Comparison of ENCODE assay signal across 1 cellular context in genomic region chr5:180668835-180669596, GRCh38.
TF ChIP-seq lines count a peak whose summit lies in the region.

No MANE protein-coding gene starts in this region.

TF ChIP-seq in K562, 482 proteins besides CTCF, POLR2A, EP300 and RAD21 (continued from another document and continues in another):
- TF ChIP-seq, protein P1, sequence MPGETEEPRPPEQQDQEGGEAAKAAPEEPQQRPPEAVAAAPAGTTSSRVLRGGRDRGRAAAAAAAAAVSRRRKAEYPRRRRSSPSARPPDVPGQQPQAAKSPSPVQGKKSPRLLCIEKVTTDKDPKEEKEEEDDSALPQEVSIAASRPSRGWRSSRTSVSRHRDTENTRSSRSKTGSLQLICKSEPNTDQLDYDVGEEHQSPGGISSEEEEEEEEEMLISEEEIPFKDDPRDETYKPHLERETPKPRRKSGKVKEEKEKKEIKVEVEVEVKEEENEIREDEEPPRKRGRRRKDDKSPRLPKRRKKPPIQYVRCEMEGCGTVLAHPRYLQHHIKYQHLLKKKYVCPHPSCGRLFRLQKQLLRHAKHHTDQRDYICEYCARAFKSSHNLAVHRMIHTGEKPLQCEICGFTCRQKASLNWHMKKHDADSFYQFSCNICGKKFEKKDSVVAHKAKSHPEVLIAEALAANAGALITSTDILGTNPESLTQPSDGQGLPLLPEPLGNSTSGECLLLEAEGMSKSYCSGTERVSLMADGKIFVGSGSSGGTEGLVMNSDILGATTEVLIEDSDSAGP (CRISPR knock-in tag; IDR thresholded peaks at IDR 0.05), result no peak
- no peak for TF ChIP-seq CBX8 (IDR thresholded peaks at IDR 0.05; ENCODE audit: borderline replicate concordance, extremely low read depth, low read depth, low read length, poor library complexity, severe bottlenecking)
- TF ChIP-seq, protein P2, sequence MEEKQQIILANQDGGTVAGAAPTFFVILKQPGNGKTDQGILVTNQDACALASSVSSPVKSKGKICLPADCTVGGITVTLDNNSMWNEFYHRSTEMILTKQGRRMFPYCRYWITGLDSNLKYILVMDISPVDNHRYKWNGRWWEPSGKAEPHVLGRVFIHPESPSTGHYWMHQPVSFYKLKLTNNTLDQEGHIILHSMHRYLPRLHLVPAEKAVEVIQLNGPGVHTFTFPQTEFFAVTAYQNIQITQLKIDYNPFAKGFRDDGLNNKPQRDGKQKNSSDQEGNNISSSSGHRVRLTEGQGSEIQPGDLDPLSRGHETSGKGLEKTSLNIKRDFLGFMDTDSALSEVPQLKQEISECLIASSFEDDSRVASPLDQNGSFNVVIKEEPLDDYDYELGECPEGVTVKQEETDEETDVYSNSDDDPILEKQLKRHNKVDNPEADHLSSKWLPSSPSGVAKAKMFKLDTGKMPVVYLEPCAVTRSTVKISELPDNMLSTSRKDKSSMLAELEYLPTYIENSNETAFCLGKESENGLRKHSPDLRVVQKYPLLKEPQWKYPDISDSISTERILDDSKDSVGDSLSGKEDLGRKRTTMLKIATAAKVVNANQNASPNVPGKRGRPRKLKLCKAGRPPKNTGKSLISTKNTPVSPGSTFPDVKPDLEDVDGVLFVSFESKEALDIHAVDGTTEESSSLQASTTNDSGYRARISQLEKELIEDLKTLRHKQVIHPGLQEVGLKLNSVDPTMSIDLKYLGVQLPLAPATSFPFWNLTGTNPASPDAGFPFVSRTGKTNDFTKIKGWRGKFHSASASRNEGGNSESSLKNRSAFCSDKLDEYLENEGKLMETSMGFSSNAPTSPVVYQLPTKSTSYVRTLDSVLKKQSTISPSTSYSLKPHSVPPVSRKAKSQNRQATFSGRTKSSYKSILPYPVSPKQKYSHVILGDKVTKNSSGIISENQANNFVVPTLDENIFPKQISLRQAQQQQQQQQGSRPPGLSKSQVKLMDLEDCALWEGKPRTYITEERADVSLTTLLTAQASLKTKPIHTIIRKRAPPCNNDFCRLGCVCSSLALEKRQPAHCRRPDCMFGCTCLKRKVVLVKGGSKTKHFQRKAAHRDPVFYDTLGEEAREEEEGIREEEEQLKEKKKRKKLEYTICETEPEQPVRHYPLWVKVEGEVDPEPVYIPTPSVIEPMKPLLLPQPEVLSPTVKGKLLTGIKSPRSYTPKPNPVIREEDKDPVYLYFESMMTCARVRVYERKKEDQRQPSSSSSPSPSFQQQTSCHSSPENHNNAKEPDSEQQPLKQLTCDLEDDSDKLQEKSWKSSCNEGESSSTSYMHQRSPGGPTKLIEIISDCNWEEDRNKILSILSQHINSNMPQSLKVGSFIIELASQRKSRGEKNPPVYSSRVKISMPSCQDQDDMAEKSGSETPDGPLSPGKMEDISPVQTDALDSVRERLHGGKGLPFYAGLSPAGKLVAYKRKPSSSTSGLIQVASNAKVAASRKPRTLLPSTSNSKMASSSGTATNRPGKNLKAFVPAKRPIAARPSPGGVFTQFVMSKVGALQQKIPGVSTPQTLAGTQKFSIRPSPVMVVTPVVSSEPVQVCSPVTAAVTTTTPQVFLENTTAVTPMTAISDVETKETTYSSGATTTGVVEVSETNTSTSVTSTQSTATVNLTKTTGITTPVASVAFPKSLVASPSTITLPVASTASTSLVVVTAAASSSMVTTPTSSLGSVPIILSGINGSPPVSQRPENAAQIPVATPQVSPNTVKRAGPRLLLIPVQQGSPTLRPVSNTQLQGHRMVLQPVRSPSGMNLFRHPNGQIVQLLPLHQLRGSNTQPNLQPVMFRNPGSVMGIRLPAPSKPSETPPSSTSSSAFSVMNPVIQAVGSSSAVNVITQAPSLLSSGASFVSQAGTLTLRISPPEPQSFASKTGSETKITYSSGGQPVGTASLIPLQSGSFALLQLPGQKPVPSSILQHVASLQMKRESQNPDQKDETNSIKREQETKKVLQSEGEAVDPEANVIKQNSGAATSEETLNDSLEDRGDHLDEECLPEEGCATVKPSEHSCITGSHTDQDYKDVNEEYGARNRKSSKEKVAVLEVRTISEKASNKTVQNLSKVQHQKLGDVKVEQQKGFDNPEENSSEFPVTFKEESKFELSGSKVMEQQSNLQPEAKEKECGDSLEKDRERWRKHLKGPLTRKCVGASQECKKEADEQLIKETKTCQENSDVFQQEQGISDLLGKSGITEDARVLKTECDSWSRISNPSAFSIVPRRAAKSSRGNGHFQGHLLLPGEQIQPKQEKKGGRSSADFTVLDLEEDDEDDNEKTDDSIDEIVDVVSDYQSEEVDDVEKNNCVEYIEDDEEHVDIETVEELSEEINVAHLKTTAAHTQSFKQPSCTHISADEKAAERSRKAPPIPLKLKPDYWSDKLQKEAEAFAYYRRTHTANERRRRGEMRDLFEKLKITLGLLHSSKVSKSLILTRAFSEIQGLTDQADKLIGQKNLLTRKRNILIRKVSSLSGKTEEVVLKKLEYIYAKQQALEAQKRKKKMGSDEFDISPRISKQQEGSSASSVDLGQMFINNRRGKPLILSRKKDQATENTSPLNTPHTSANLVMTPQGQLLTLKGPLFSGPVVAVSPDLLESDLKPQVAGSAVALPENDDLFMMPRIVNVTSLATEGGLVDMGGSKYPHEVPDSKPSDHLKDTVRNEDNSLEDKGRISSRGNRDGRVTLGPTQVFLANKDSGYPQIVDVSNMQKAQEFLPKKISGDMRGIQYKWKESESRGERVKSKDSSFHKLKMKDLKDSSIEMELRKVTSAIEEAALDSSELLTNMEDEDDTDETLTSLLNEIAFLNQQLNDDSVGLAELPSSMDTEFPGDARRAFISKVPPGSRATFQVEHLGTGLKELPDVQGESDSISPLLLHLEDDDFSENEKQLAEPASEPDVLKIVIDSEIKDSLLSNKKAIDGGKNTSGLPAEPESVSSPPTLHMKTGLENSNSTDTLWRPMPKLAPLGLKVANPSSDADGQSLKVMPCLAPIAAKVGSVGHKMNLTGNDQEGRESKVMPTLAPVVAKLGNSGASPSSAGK (IDR thresholded peaks at IDR 0.05), result peak; percentile 88
- no peak for TF ChIP-seq GATAD2B (IDR thresholded peaks at IDR 0.05; ENCODE audit: borderline replicate concordance)
- no peak for TF ChIP-seq KDM2B (CRISPR knock-in tag; IDR thresholded peaks at IDR 0.05)
- no peak for TF ChIP-seq ZNF644 (tag; IDR thresholded peaks at IDR 0.05; ENCODE audit: low read depth)
- no peak for TF ChIP-seq TEAD1 (CRISPR knock-in tag; IDR thresholded peaks at IDR 0.05)
- TF ChIP-seq, protein P3, sequence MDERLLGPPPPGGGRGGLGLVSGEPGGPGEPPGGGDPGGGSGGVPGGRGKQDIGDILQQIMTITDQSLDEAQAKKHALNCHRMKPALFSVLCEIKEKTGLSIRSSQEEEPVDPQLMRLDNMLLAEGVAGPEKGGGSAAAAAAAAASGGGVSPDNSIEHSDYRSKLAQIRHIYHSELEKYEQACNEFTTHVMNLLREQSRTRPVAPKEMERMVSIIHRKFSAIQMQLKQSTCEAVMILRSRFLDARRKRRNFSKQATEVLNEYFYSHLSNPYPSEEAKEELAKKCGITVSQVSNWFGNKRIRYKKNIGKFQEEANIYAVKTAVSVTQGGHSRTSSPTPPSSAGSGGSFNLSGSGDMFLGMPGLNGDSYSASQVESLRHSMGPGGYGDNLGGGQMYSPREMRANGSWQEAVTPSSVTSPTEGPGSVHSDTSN (CRISPR knock-in tag; IDR thresholded peaks at IDR 0.05; ENCODE audit: low read depth), result no peak
- TF ChIP-seq, protein P3 (tag; conservative IDR thresholded peaks at IDR 0.05; ENCODE audit: low read depth), result peak; percentile 59; the same call in 1 of the 2 replicates
- TF ChIP-seq, protein P4, sequence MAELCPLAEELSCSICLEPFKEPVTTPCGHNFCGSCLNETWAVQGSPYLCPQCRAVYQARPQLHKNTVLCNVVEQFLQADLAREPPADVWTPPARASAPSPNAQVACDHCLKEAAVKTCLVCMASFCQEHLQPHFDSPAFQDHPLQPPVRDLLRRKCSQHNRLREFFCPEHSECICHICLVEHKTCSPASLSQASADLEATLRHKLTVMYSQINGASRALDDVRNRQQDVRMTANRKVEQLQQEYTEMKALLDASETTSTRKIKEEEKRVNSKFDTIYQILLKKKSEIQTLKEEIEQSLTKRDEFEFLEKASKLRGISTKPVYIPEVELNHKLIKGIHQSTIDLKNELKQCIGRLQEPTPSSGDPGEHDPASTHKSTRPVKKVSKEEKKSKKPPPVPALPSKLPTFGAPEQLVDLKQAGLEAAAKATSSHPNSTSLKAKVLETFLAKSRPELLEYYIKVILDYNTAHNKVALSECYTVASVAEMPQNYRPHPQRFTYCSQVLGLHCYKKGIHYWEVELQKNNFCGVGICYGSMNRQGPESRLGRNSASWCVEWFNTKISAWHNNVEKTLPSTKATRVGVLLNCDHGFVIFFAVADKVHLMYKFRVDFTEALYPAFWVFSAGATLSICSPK (IDR thresholded peaks at IDR 0.05; ENCODE audit: borderline replicate concordance), result no peak
- no peak for TF ChIP-seq ZNF347 (CRISPR knock-in tag; IDR thresholded peaks at IDR 0.05; ENCODE audit: low read depth)
- no peak for TF ChIP-seq BRD4 (IDR thresholded peaks at IDR 0.05)
- TF ChIP-seq HINFP (tag; conservative IDR thresholded peaks at IDR 0.05; ENCODE audit: low read depth), result no peak
- no peak for TF ChIP-seq RBM22 (IDR thresholded peaks at IDR 0.05; ENCODE audit: low read depth, low read length, poor library complexity, severe bottlenecking)
- no peak for TF ChIP-seq ZFP36 (IDR thresholded peaks at IDR 0.05; ENCODE audit: low read depth, low read length, partially characterized antibody)
- TF ChIP-seq CREM (IDR thresholded peaks at IDR 0.05; ENCODE audit: low read depth), result no peak
- TF ChIP-seq NFIX (CRISPR knock-in tag; IDR thresholded peaks at IDR 0.05; ENCODE audit: low read depth), result no peak
- TF ChIP-seq RFX1 (IDR thresholded peaks at IDR 0.05), result no peak
- TF ChIP-seq, protein P5, sequence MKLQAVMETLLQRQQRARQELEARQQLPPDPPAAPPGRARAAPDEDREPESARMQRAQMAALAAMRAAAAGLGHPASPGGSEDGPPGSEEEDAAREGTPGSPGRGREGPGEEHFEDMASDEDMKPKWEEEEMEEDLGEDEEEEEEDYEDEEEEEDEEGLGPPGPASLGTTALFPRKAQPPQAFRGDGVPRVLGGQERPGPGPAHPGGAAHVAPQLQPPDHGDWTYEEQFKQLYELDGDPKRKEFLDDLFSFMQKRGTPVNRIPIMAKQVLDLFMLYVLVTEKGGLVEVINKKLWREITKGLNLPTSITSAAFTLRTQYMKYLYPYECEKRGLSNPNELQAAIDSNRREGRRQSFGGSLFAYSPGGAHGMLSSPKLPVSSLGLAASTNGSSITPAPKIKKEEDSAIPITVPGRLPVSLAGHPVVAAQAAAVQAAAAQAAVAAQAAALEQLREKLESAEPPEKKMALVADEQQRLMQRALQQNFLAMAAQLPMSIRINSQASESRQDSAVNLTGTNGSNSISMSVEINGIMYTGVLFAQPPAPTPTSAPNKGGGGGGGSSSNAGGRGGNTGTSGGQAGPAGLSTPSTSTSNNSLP (IDR thresholded peaks at IDR 0.05; ENCODE audit: borderline replicate concordance, low read depth, low read length), result no peak
- peak; percentile 91 for TF ChIP-seq MEIS2 (IDR thresholded peaks at IDR 0.05; ENCODE audit: partially characterized antibody)
